In the genomic region with DNA sequence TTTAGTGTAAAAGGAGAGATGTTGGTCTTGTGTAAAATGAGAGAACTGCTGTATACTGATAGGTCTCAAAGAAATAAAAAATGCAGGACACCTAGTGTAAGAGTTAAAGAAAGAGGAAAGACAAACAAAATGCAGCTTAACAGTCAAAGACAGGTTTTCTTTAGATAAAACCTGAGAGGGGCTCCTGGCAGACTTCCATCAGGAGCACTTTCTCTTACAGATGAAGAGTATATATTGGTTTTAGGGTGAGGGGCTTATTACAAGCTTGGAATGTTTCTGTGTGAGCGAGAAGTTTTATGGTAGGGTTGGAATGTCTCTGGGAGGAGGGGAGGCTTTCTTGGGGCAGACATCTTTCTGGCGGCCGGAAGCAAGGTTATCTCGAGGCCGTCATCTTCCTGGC, we compare ENCODE assay signal across 2 cellular contexts.
A peak's percentile ranks its signal among the peaks of the same experiment; 100 is the strongest.
TF ChIP-seq lines count a peak whose summit lies in the region.

No MANE protein-coding gene starts in this region.

TF ChIP-seq in HepG2, 621 proteins besides CTCF, POLR2A, EP300 and RAD21:
- TF ChIP-seq, protein P1, sequence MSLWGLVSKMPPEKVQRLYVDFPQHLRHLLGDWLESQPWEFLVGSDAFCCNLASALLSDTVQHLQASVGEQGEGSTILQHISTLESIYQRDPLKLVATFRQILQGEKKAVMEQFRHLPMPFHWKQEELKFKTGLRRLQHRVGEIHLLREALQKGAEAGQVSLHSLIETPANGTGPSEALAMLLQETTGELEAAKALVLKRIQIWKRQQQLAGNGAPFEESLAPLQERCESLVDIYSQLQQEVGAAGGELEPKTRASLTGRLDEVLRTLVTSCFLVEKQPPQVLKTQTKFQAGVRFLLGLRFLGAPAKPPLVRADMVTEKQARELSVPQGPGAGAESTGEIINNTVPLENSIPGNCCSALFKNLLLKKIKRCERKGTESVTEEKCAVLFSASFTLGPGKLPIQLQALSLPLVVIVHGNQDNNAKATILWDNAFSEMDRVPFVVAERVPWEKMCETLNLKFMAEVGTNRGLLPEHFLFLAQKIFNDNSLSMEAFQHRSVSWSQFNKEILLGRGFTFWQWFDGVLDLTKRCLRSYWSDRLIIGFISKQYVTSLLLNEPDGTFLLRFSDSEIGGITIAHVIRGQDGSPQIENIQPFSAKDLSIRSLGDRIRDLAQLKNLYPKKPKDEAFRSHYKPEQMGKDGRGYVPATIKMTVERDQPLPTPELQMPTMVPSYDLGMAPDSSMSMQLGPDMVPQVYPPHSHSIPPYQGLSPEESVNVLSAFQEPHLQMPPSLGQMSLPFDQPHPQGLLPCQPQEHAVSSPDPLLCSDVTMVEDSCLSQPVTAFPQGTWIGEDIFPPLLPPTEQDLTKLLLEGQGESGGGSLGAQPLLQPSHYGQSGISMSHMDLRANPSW (CRISPR knock-in tag; IDR thresholded peaks at IDR 0.05; ENCODE audit: borderline replicate concordance): no peak
- TF ChIP-seq ZNF850 (CRISPR knock-in tag; conservative IDR thresholded peaks at IDR 0.05): peak; percentile 84; the same call in 1 of the 2 replicates

TF ChIP-seq in HEK293, 187 proteins besides CTCF, POLR2A, EP300 and RAD21:
- TF ChIP-seq KLF16 (tag by site-specific recombination; IDR thresholded peaks at IDR 0.05) (no peak), ZNF404 (tag by site-specific recombination; IDR thresholded peaks at IDR 0.05) (no peak), ZNF211 (tag by site-specific recombination; IDR thresholded peaks at IDR 0.05; ENCODE audit: low read depth) (no peak), ZNF2 (tag by site-specific recombination; IDR thresholded peaks at IDR 0.05) (no peak), TRIM28 (IDR thresholded peaks at IDR 0.05; ENCODE audit: borderline replicate concordance, low read length) (peak; percentile 70; the same call in 1 of the 2 replicates), ZNF549 (tag by site-specific recombination; IDR thresholded peaks at IDR 0.05) (peak; percentile 53; the same call in 1 of the 2 replicates), ZNF555 (tag by site-specific recombination; conservative IDR thresholded peaks at IDR 0.05) (peak; percentile 17; the same call in 1 of the 2 replicates), ZNF610 (tag by site-specific recombination; IDR thresholded peaks at IDR 0.05; ENCODE audit: borderline replicate concordance) (peak; percentile 78; the same call in 1 of the 2 replicates), ZNF626 (tag by site-specific recombination; IDR thresholded peaks at IDR 0.05) (peak; percentile 61; the same call in 1 of the 2 replicates), ZNF529 (tag by site-specific recombination; IDR thresholded peaks at IDR 0.05; ENCODE audit: insufficient replicate concordance) (peak; percentile 50), SETDB1 (IDR thresholded peaks at IDR 0.05; ENCODE audit: insufficient read length, low read length) (peak; percentile 52), ZNF350 (tag by site-specific recombination; IDR thresholded peaks at IDR 0.05) (0 out of 2 replicates have a peak, but pooled peaks have one; percentile 43), ZNF184 (tag by site-specific recombination; IDR thresholded peaks at IDR 0.05) (0 out of 2 replicates have a peak, but pooled peaks have one; percentile 54), OVOL3 (tag by site-specific recombination; IDR thresholded peaks at IDR 0.05) (no peak), YY2 (tag by site-specific recombination; IDR thresholded peaks at IDR 0.05) (no peak), ZNF169 (tag by site-specific recombination; IDR thresholded peaks at IDR 0.05) (0 out of 2 replicates have a peak, but pooled peaks have one; percentile 24), ZNF311 (tag by site-specific recombination; IDR thresholded peaks at IDR 0.05; ENCODE audit: borderline replicate concordance) (peak; percentile 64; the same call in 1 of the 2 replicates)
- TF ChIP-seq, protein P2, sequence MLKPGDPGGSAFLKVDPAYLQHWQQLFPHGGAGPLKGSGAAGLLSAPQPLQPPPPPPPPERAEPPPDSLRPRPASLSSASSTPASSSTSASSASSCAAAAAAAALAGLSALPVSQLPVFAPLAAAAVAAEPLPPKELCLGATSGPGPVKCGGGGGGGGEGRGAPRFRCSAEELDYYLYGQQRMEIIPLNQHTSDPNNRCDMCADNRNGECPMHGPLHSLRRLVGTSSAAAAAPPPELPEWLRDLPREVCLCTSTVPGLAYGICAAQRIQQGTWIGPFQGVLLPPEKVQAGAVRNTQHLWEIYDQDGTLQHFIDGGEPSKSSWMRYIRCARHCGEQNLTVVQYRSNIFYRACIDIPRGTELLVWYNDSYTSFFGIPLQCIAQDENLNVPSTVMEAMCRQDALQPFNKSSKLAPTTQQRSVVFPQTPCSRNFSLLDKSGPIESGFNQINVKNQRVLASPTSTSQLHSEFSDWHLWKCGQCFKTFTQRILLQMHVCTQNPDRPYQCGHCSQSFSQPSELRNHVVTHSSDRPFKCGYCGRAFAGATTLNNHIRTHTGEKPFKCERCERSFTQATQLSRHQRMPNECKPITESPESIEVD (tag by site-specific recombination; IDR thresholded peaks at IDR 0.05): no peak
- TF ChIP-seq, protein P3, sequence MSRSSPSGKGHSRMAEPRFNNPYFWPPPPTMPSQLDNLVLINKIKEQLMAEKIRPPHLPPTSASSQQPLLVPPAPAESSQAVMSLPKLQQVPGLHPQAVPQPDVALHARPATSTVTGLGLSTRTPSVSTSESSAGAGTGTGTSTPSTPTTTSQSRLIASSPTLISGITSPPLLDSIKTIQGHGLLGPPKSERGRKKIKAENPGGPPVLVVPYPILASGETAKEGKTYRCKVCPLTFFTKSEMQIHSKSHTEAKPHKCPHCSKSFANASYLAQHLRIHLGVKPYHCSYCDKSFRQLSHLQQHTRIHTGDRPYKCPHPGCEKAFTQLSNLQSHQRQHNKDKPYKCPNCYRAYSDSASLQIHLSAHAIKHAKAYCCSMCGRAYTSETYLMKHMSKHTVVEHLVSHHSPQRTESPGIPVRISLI (tag by site-specific recombination; IDR thresholded peaks at IDR 0.05): no peak
- TF ChIP-seq, protein P4, sequence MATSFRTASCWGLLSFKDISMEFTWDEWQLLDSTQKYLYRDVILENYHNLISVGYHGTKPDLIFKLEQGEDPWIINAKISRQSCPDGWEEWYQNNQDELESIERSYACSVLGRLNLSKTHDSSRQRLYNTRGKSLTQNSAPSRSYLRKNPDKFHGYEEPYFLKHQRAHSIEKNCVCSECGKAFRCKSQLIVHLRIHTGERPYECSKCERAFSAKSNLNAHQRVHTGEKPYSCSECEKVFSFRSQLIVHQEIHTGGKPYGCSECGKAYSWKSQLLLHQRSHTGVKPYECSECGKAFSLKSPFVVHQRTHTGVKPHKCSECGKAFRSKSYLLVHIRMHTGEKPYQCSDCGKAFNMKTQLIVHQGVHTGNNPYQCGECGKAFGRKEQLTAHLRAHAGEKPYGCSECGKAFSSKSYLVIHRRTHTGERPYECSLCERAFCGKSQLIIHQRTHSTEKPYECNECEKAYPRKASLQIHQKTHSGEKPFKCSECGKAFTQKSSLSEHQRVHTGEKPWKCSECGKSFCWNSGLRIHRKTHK (tag by site-specific recombination; IDR thresholded peaks at IDR 0.05): peak; percentile 33; the same call in 1 of the 2 replicates
TF ChIP-seq in HEK293: peak in this region for 12.
